Comparison of ENCODE assay signal across 5 cellular contexts in the genomic region with DNA sequence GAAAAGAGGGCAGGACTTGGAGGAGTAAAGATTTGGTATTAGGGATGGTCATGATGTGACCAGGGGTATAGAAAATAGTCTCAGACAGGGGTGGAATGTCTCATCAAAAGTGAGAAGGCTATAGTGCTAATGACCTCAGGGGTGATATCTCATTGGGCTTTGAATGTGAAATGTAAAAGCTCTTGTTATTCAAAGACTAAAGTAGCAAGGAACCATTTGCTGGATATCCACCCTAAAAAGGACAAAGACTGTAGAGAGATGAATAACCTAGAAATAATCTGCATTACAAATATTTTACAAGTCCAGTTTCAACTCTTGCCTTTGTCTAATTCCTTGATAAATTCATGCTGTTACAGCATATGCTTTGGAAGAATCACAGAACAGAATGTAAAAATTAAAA.
"Had no signal": no experiment of that assay in that cellular context is flagged by ENCODE, and none has a peak within 500 bp of the region (broad histone marks: within the 10 kb centered on the region; RNA-seq: fewer than 3 reads in every experiment).

No MANE protein-coding gene starts in this region.

- ATAC-seq: K562 had no signal

- H3K27ac ChIP-seq: GM23248 had no signal

- DNase-seq: GM23248, HCEC 1CT, IMR-90, KG1 had no signal

- H3K4me3 ChIP-seq: GM23248, K562 had no signal

- H3K9ac ChIP-seq: GM23248 had no signal

- H2AFZ ChIP-seq: GM23248 had no signal
